2 cellular contexts compared by ENCODE assay signal in genomic region chr2:189467593-189467992, GRCh38.
A peak's percentile ranks its signal among the peaks of the same experiment; 100 is the strongest.
TF ChIP-seq lines count a peak whose summit lies in the region.

No MANE protein-coding gene starts in this region.

TF ChIP-seq in liver, 16 proteins besides CTCF, POLR2A, EP300 and RAD21:
- TF ChIP-seq REST (IDR thresholded peaks at IDR 0.05) (no peak), HNF4A (conservative IDR thresholded peaks at IDR 0.05) (peak; percentile 48 to 55), FOXA1 (IDR thresholded peaks at IDR 0.05) (no peak), JUND (IDR thresholded peaks at IDR 0.05) (peak in 1 of 2 donors; percentile 12), ZBTB33 (IDR thresholded peaks at IDR 0.05) (no peak), EGR1 (IDR thresholded peaks at IDR 0.05; ENCODE audit: low read depth in 2 of 2) (no peak), RXRA (IDR thresholded peaks at IDR 0.05) (peak; percentile 39 to 67), NR2F2 (IDR thresholded peaks at IDR 0.05) (no peak), FOXA2 (IDR thresholded peaks at IDR 0.05) (no peak), MAX (IDR thresholded peaks at IDR 0.05) (no peak), HNF4G (IDR thresholded peaks at IDR 0.05) (no peak), ATF3 (IDR thresholded peaks at IDR 0.05) (no peak), TAF1 (conservative IDR thresholded peaks at IDR 0.05) (no peak), YY1 (IDR thresholded peaks at IDR 0.05) (peak; percentile 71), SP1 (IDR thresholded peaks at IDR 0.05) (peak; percentile 69), GABPA (IDR thresholded peaks at IDR 0.05 in 1 of 2, conservative IDR thresholded peaks at IDR 0.05 in 1 of 2) (no peak)

TF ChIP-seq in HepG2, 621 proteins besides CTCF, POLR2A, EP300 and RAD21:
- no peak for TF ChIP-seq ZBED4 (CRISPR knock-in tag; IDR thresholded peaks at IDR 0.05; ENCODE audit: borderline replicate concordance)
- no peak for TF ChIP-seq ZNF282 (IDR thresholded peaks at IDR 0.05; ENCODE audit: partially characterized antibody)
